ENCODE assay signal across 25 cellular contexts in the genomic region with DNA sequence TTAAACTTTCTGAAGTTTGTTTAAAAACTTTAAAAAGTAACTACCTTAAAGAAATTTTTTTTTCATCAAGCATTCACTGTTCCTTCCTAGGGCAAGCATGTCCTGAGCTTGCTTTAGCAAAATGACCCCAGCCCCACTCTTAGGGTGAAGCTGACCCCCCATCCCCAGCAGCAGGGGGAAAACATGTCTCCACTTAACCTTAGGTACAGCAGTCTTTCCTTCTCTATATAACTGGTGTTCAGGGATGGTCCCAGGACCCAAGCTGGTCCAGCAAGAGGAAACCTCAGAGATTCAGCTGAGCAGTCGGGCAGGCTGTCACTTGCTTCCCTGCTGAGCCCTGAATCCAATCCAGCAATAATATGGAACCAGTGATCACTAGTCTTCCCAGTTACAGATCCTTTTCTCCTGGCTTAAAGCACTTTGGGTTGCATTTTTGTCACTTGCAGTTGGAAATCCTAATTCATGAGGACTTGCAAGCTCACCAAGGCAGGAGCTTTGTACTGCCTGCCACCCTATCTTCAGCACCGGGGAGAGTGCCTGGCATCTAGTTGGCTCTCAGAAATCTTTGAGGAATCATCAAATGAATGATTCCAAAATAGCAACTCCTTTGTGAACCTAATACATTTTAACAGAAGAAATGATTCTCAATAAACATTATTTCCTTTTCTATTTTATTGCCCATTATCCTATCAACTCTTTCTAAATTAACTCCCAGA.
"Had no signal": no experiment of that assay in that cellular context is flagged by ENCODE, and none has a peak within 500 bp of the region (broad histone marks: within the 10 kb centered on the region; RNA-seq: fewer than 3 reads in every experiment).

No MANE protein-coding gene starts in this region.

- H3K4me1 ChIP-seq: foreskin keratinocyte, heart right ventricle, left lung, psoas muscle, sigmoid colon, tibial nerve had no signal

- ATAC-seq: esophagus mucosa; foreskin keratinocyte; heart right ventricle; left cardiac atrium; mucosa of descending colon; psoas muscle; right cardiac atrium; stimulated activated memory B cell treated with anti-CD40 and anti-IgM and Interleukin-4, amounts not matched to agents 10 μg/mL and 1 μg/mL and 100 μg/mL, for 72 hours; stimulated activated naive CD8-positive, alpha-beta T cell treated with anti-CD3 and anti-CD28 coated beads, Interleukin-15, Interleukin-2, amounts not matched to agents 100 U/mL and 50 U/mL, for 24 hours had no signal

- H3K4me3 ChIP-seq: heart right ventricle, left lung, mucosa of descending colon, psoas muscle, sigmoid colon, thoracic aorta, tibial nerve, upper lobe of left lung had no signal

- H3K27ac ChIP-seq: epithelial cell of prostate, foreskin keratinocyte, heart right ventricle, left lung, psoas muscle, sigmoid colon, thoracic aorta, tibial nerve, upper lobe of left lung had no signal

- H3K36me3 ChIP-seq: heart right ventricle, left lung, sigmoid colon, thoracic aorta, tibial nerve, upper lobe of left lung had no signal

- H3K27me3 ChIP-seq: left lung, sigmoid colon, upper lobe of left lung had no signal

- H3K9me3 ChIP-seq: heart right ventricle, left lung, mucosa of descending colon, psoas muscle, sigmoid colon, thoracic aorta, tibial nerve, upper lobe of left lung had no signal

- DNase-seq: cortex of kidney; effector CD4-positive, alpha-beta T cell; glutamatergic neuron; heart right ventricle; hippocampal formation; left cardiac atrium; left lung; mesenchymal stem cell; mucosa of descending colon; naive B cell; posterior cingulate gyrus; psoas muscle; right cardiac atrium; sigmoid colon; stimulated activated CD4-positive, alpha-beta T cell treated with anti-CD3 and anti-CD28 coated beads, Interleukin-2, amount 100 ng/mL, for 24 hours; stimulated activated CD4-positive, alpha-beta T cell treated with anti-CD3 and anti-CD28 coated beads, Interleukin-4, amount 100 ng/mL, for 24 hours; stimulated activated naive CD8-positive, alpha-beta T cell treated with anti-CD3 and anti-CD28 coated beads, Interleukin-15, Interleukin-2, amounts not matched to agents 100 U/mL and 50 U/mL, for 24 hours; substantia nigra; upper lobe of left lung had no signal
